Comparison of ENCODE assay signal across 24 cellular contexts in the genomic region with DNA sequence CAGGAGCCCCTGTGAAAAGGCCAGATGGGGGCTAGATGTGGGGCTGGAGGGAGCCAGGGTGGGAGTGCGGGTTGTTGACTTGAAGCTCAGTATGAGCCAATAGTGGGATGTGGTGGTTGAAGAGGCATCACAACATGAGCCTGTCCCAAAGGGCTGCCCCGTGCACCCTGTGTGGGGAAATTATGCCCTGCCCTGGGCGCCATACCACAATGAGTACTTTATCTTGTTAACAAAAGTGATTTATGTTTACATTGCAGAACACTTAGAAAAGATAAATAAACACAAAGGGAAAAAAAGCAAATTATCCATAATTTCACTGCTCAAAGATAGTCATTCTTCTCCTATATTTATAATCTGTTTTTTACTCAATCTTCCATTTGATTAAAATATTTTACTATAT. TPM values are rescaled to one million over a fixed set of nuclear protein-coding genes. Genes with fewer than 3 reads are reported as not detected.
DNase-seq lines count a peak whose midpoint lies in the region; ATAC-seq and TF ChIP-seq lines count a peak whose summit lies in the region.
"Had no signal": no experiment of that assay in that cellular context is flagged by ENCODE, and none has a peak within 500 bp of the region (broad histone marks: within the 10 kb centered on the region; RNA-seq: fewer than 3 reads in every experiment).

No MANE protein-coding gene starts in this region.

- POLR2A ChIA-PET in HEK293 (lab: Yijun Ruan, JAX): no interaction called here

- DNase-seq in SJCRH30 (no peak), esophagus muscularis mucosa (ENCODE audit: extremely low spot score) (no peak), sigmoid colon (peak; percentile 41), DMS153 (lab: John Stamatoyannopoulos, UW) (no peak)
- no peak for DNase-seq in activated naive CD4-positive, alpha-beta T cell treated with anti-CD3 and anti-CD28 coated beads, Interleukin-2, amount 50 U/mL, for 72 hours (ENCODE audit: low spot score in 2 of 2)
- DNase-seq: AML-193; CD4-positive, alpha-beta T cell; DMS79 treated with DMSO at 0.1 percent for 48 hours; Karpas-422; NCI-H1092; NCI-H1436; NCI-H187; NCI-H2081 treated with DMSO at 0.1 percent for 48 hours; NCI-H2171 treated with DMSO at 0.1 percent for 48 hours; NCI-H345; NCI-H510A treated with DMSO at 0.1 percent for 48 hours; NCI-H774 had no signal

- no peak for TF ChIP-seq POLR2A in esophagus muscularis mucosa (IDR thresholded peaks at IDR 0.05; ENCODE audit: low read depth)
- TF ChIP-seq POLR2A in sigmoid colon (IDR thresholded peaks at IDR 0.05): no peak

- ATAC-seq in activated naive CD4-positive, alpha-beta T cell treated with anti-CD3 and anti-CD28 coated beads, Interleukin-2, amount 50 U/mL, for 72 hours: no peak
- no peak for ATAC-seq in HG03457 (IDR thresholded peaks at IDR 0.05; ENCODE audit: unreplicated experiment)
- ATAC-seq: HCT116, HepG2 had no signal

- H3K36me3 Mint-ChIP-seq in activated naive CD4-positive, alpha-beta T cell treated with anti-CD3 and anti-CD28 coated beads, Interleukin-2, amount 50 U/mL, for 72 hours: no peaks in the 10 kb centered on the region

- TF ChIP-seq CTCF in HEK293 (tag by site-specific recombination; IDR thresholded peaks at IDR 0.05) (no peak), esophagus muscularis mucosa (IDR thresholded peaks at IDR 0.05) (no peak), sigmoid colon (IDR thresholded peaks at IDR 0.05) (no peak)

- 78% methylated on average over 3 of the region's 3 CpGs for WGBS in esophagus muscularis mucosa
- WGBS in sigmoid colon, 2 donors: 59 to 80% methylated on average over 3 of the region's 3 CpGs

- no peaks in the 10 kb centered on the region for H3K4me1 ChIP-seq in HEK293 (ENCODE audit: control insufficient read depth, insufficient read depth, low read length)
- H3K4me1 ChIP-seq in SJCRH30: peaks cover 72% of the 10 kb centered on the region
- peaks cover 24 to 86% (median 77%) of the 10 kb centered on the region in 4 donors for H3K4me1 ChIP-seq in esophagus muscularis mucosa
- H3K4me1 ChIP-seq in sigmoid colon: peaks cover 0 to 72% (median 23%) of the 10 kb centered on the region in 4 donors
- H3K4me1 ChIP-seq: A549, SJSA1 had no signal

- H3K9me3 ChIP-seq in HEK293 (ENCODE audit: control insufficient read depth, insufficient read depth, low read depth, low read length): no peaks in the 10 kb centered on the region
- no peaks in the 10 kb centered on the region for H3K9me3 ChIP-seq in SJCRH30 (replicated peaks)
- H3K9me3 ChIP-seq in esophagus muscularis mucosa: no peaks in the 10 kb centered on the region
- no peaks in the 10 kb centered on the region for H3K9me3 ChIP-seq in sigmoid colon
- H3K9me3 ChIP-seq: A549; BLaER1 treated with 17β-estradiol and CSF1 and Interleukin-3, amounts not matched to agents 10 nM and 100 nM; SJSA1 had no signal

- intact Hi-C loops in esophagus muscularis mucosa (cut with DNase I): no loop called here
- intact Hi-C loops in sigmoid colon (cut with DNase I): no loop called here

- H3K4me3 ChIP-seq in HEK293 (ENCODE audit: low read depth, low read length) (no peak overlapping the region), SJCRH30 (no peak overlapping the region), esophagus muscularis mucosa (no peak overlapping the region), sigmoid colon (no peak overlapping the region)
- H3K4me3 ChIP-seq: A549; BLaER1 treated with 17β-estradiol and CSF1 and Interleukin-3, amounts not matched to agents 10 nM and 100 nM; SJSA1 had no signal

- H3K27ac Mint-ChIP-seq in activated naive CD4-positive, alpha-beta T cell treated with anti-CD3 and anti-CD28 coated beads, Interleukin-2, amount 50 U/mL, for 72 hours: no peak overlapping the region
- H3K27ac Mint-ChIP-seq: CD4-positive, alpha-beta T cell had no signal

- CTCF ChIA-PET in HEK293 (lab: Yijun Ruan, JAX): interaction anchor here (1.1 to 4.5 kb wide), 2 partner anchors 63 to 72 kb away, joined by 3 to 19 read pairs; no protein-coding TSS in a partner anchor

- no peak for TF ChIP-seq EP300 in esophagus muscularis mucosa (IDR thresholded peaks at IDR 0.05)
- TF ChIP-seq EP300 in sigmoid colon (IDR thresholded peaks at IDR 0.05): no peak

- H3K27ac ChIP-seq in HEK293 (ENCODE audit: extremely low read depth, low read depth, low read length) (no peak overlapping the region), SJCRH30 (peak overlapping the region; percentile 70), esophagus muscularis mucosa (replicated peaks in 1 of 4) (peak overlapping the region in 3 of 4 donors; percentile 1 to 48 (median 23)), sigmoid colon (peak overlapping the region in 1 of 4 donors; percentile 35)
- H3K27ac ChIP-seq: A549; BLaER1 treated with 17β-estradiol and CSF1 and Interleukin-3, amounts not matched to agents 10 nM and 100 nM; SJSA1 had no signal

- no peaks in the 10 kb centered on the region for H3K9me3 Mint-ChIP-seq in activated naive CD4-positive, alpha-beta T cell treated with anti-CD3 and anti-CD28 coated beads, Interleukin-2, amount 50 U/mL, for 72 hours
- H3K9me3 Mint-ChIP-seq: CD4-positive, alpha-beta T cell had no signal

- H3K36me3 ChIP-seq in HEK293 (ENCODE audit: control insufficient read depth in 2 of 2, insufficient read depth in 1 of 2, low read length in 2 of 2): no peaks in the 10 kb centered on the region
- peaks cover 5% of the 10 kb centered on the region; the same call in 1 of the 2 replicates for H3K36me3 ChIP-seq in SJCRH30
- H3K36me3 ChIP-seq in esophagus muscularis mucosa: peaks cover 0 to 2% (median 0%) of the 10 kb centered on the region in 4 donors
- H3K36me3 ChIP-seq in sigmoid colon: no peaks in the 10 kb centered on the region
- H3K36me3 ChIP-seq: BLaER1 treated with 17β-estradiol and CSF1 and Interleukin-3, amounts not matched to agents 10 nM and 100 nM; SJSA1 had no signal

- H3K27me3 ChIP-seq in SJCRH30 (no peaks in the 10 kb centered on the region), esophagus muscularis mucosa (no peaks in the 10 kb centered on the region), sigmoid colon (no peaks in the 10 kb centered on the region)
- H3K27me3 ChIP-seq: BLaER1 treated with 17β-estradiol and CSF1 and Interleukin-3, amounts not matched to agents 10 nM and 100 nM had no signal

TF ChIP-seq in HEK293, 187 proteins besides CTCF, POLR2A, EP300 and RAD21 (continues in another document):
- TF ChIP-seq ZNF148 (tag by site-specific recombination; IDR thresholded peaks at IDR 0.05; ENCODE audit: borderline replicate concordance) (no peak), ZNF423 (tag by site-specific recombination; IDR thresholded peaks at IDR 0.05) (no peak), ZNF280C (tag by site-specific recombination; IDR thresholded peaks at IDR 0.05) (no peak), ZBTB20 (tag by site-specific recombination; IDR thresholded peaks at IDR 0.05) (peak; percentile 69; the same call in 1 of the 2 replicates)

RNA-seq across cellular contexts. Expression of gene NFASC, which starts 1.6 kb away (rescaled TPM):
- total RNA-seq in SJCRH30 (2014; rRNA removed; shearing (Covaris generic)): 58.7 and 72.0 TPM in 2 replicates
- total RNA-seq in esophagus muscularis mucosa (100 to 1,000 TPM in 1 of 4 donors, 10 to 100 TPM in 3; 31.1 to 122 (median 64.7) TPM), sigmoid colon (100 to 1,000 TPM in 1 of 4 donors, 10 to 100 TPM in 3; 17.6 to 105 (median 25.3) TPM)
- polyA plus RNA-seq in sigmoid colon: 1 to 10 TPM in 2 of 3 donors, under 1 TPM in 1; 0.46 to 8.9 (median 1.2) TPM
- 1 to 10 TPM in 1 of 2 donors, under 1 TPM in 1; 0.11 to 1.8 TPM for total RNA-seq in activated naive CD4-positive, alpha-beta T cell treated with anti-CD3 and anti-CD28 coated beads, Interleukin-2, amount 50 U/mL, for 72 hours
- total RNA-seq: CD4-positive, alpha-beta T cell; HepG2 had no signal
- polyA plus RNA-seq: HepG2 had no signal

Comparison
In these comparisons a context has a peak if more than half of its experiments do, and no peak if none do; other contexts are left out.
1. RNA of gene NFASC, which starts 1.6 kb away (total RNA-seq): 58.7 to 72.0 TPM in SJCRH30, 31.1 to 122 TPM in esophagus muscularis mucosa and 17.6 to 105 TPM in sigmoid colon; 0.11 to 1.8 TPM in activated naive CD4-positive, alpha-beta T cell treated with anti-CD3 and anti-CD28 coated beads, Interleukin-2, amount 50 U/mL, for 72 hours; every median in the first group is over 4 times any median in the second.